In genomic region chr15:35444557-35445204, GRCh38 we compare ENCODE assay signal across 8 cellular contexts.
A peak's percentile ranks its signal among the peaks of the same experiment; 100 is the strongest.
DNase-seq lines count a peak whose midpoint lies in the region; ATAC-seq, FAIRE-seq and TF ChIP-seq lines count a peak whose summit lies in the region.

No MANE protein-coding gene starts in this region.

- H3K9me3 ChIP-seq in CD4-positive, alpha-beta T cell (ENCODE audit: control insufficient read depth, low read length), result no peaks in the 10 kb centered on the region
- H3K9me3 ChIP-seq in H1 (ENCODE audit: insufficient read depth in 2 of 2, low read depth in 1 of 2, low read length in 1 of 2) (no peaks in the 10 kb centered on the region), neural cell (ENCODE audit: low read length) (no peaks in the 10 kb centered on the region)

- POLR2A ChIA-PET in CD4-positive, alpha-beta T cell (lab: Charles Lee), result interaction anchor here (1.0 kb wide), 1 partner anchor 12 kb away, joined by 3 read pairs; no protein-coding TSS in a partner anchor
- POLR2A ChIA-PET in H1 (lab: Charles Lee; ENCODE audit: partially characterized antibody), result no interaction called here

- H3K4me2 ChIP-seq in H1 (ENCODE audit: insufficient read depth in 1 of 2, low read depth in 2 of 2, low read length in 2 of 2), result no peak overlapping the region
- H3K4me2 ChIP-seq in neural cell (ENCODE audit: low read length), result no peak overlapping the region

- no peaks in the 10 kb centered on the region for H4K20me1 ChIP-seq in H1 (replicated peaks in 1 of 2; ENCODE audit: control insufficient read depth in 1 of 2, insufficient read depth in 2 of 2, low read length in 2 of 2)
- no peaks in the 10 kb centered on the region for H4K20me1 ChIP-seq in neural cell (ENCODE audit: insufficient read depth)

- no peak overlapping the region for H4K91ac ChIP-seq in H1 (replicated peaks; ENCODE audit: insufficient read length, low read length)

- no peak overlapping the region for H2BK15ac ChIP-seq in H1 (ENCODE audit: low read length)

- no peak overlapping the region for H3K27ac Mint-ChIP-seq in CD4-positive, alpha-beta T cell

- no peak overlapping the region for H3K27ac ChIP-seq in CD4-positive, alpha-beta T cell (ENCODE audit: low read depth, low read length)
- no peak overlapping the region for H3K27ac ChIP-seq in H1 (ENCODE audit: low read depth, low read length)
- no peak overlapping the region for H3K27ac ChIP-seq in neural cell (ENCODE audit: low read length)

- 33% methylated on average over 1 of the region's 1 CpG; no CpG with 5 or more reads in 1 of the 2 experiments for WGBS in H1 (ENCODE audit: extremely low coverage in 1 of 2, insufficient coverage in 1 of 2, insufficient read length in 1 of 2, insufficient replicate concordance in 2 of 2, low coverage in 1 of 2, low lambda C conversion rate in 2 of 2, missing lambda C conversion rate in 1 of 2), 2 experiments

- TF ChIP-seq POLR2A in H1 (IDR thresholded peaks at IDR 0.05; ENCODE audit: control extremely low read depth in 1 of 2, low read depth in 2 of 2, low read length in 2 of 2), result no peak

- no peak overlapping the region for H3K4ac ChIP-seq in H1 (replicated peaks; ENCODE audit: insufficient read length, low read depth, low read length)

- H2BK5ac ChIP-seq in H1 (ENCODE audit: low read depth, low read length), result no peak overlapping the region

- no peaks in the 10 kb centered on the region for H3K9me3 Mint-ChIP-seq in CD4-positive, alpha-beta T cell

- no peaks in the 10 kb centered on the region for H3K27me3 Mint-ChIP-seq in CD4-positive, alpha-beta T cell

- H3K56ac ChIP-seq in H1 (replicated peaks; ENCODE audit: insufficient read length, low read depth, low read length), result no peak overlapping the region

- intact Hi-C loops in CD4-positive, alpha-beta T cell (cut with DNase I, micrococcal nuclease), result loop anchor here (2.0 kb wide), 1 partner anchor 366 kb away; no protein-coding TSS in a partner anchor

- CTCF ChIA-PET in CD4-positive, alpha-beta T cell (lab: Charles Lee), result interaction anchor here (0.6 to 1.1 kb wide), 5 partner anchors 11 to 664 kb away, joined by 3 to 4 read pairs (median 4); no protein-coding TSS in a partner anchor
- CTCF ChIA-PET in H1 (lab: Charles Lee; ENCODE audit: partially characterized antibody), result interaction anchor here (0.6 to 7.8 kb wide), 46 partner anchors 11 to 696 kb away, joined by 3 to 156 read pairs (median 4); partner anchors contain the start of gene AQR

- ATAC-seq in CD4-positive, alpha-beta T cell (ENCODE audit: poor library complexity), result no peak
- ATAC-seq in GM18861 (IDR thresholded peaks at IDR 0.05; ENCODE audit: unreplicated experiment), result no peak

- no peak overlapping the region for H4K8ac ChIP-seq in H1 (ENCODE audit: extremely low read depth, insufficient read depth, low read length)

- H2AFZ ChIP-seq in H1 (ENCODE audit: low read length) (no peak overlapping the region), neural cell (ENCODE audit: low read depth, low read length) (no peak overlapping the region)

- no peaks in the 10 kb centered on the region for H3K9me2 ChIP-seq in neural cell (ENCODE audit: insufficient read depth, low read length)

- H3K36me3 ChIP-seq in H1 (ENCODE audit: control insufficient read depth in 2 of 4, insufficient read depth in 4 of 4, low read length in 3 of 4), result peaks cover 0 to under 1% (median 0%) of the 10 kb centered on the region in 4 experiments; a peak in 1 of 8 replicates
- no peaks in the 10 kb centered on the region for H3K36me3 ChIP-seq in neural cell (ENCODE audit: insufficient read depth, low read length)

- H3K4me3 ChIP-seq in H1 (ENCODE audit: extremely low read depth in 1 of 4, insufficient read depth in 2 of 4, low read depth in 3 of 4, low read length in 4 of 4) (no peak overlapping the region), neural cell (ENCODE audit: low read length) (no peak overlapping the region)

- H2AK5ac ChIP-seq in H1 (ENCODE audit: low read depth, low read length), result no peak overlapping the region

- TF ChIP-seq RAD21 in H1 (IDR thresholded peaks at IDR 0.05 in 1 of 2, conservative IDR thresholded peaks at IDR 0.05 in 1 of 2; ENCODE audit: low read depth in 2 of 2, low read length in 2 of 2), result peak; percentile 90 to 92
- peak; percentile 72 for TF ChIP-seq RAD21 in neural cell (conservative IDR thresholded peaks at IDR 0.05)

- no peaks in the 10 kb centered on the region for H3K4me1 ChIP-seq in H1 (replicated peaks in 1 of 4; ENCODE audit: control insufficient read depth in 3 of 4, insufficient read depth in 4 of 4, low read length in 3 of 4)

- H2BK120ac ChIP-seq in H1 (replicated peaks; ENCODE audit: low read depth, low read length), result no peak overlapping the region

- no peak overlapping the region for H3K23ac ChIP-seq in H1 (ENCODE audit: insufficient read length)

- no peak overlapping the region for H3K4me3 Mint-ChIP-seq in CD4-positive, alpha-beta T cell

- H4K5ac ChIP-seq in H1 (ENCODE audit: insufficient read length, low read depth, low read length), result no peak overlapping the region

- H3F3A ChIP-seq in neural cell (ENCODE audit: insufficient read depth, low read length, poor library complexity, severe bottlenecking), result no peaks in the 10 kb centered on the region

- TF ChIP-seq EP300 in H1 (IDR thresholded peaks at IDR 0.05; ENCODE audit: borderline replicate concordance in 1 of 2, low read depth in 2 of 2, low read length in 2 of 2), result no peak
- no peak for TF ChIP-seq EP300 in neural cell (conservative IDR thresholded peaks at IDR 0.05; ENCODE audit: poor library complexity, severe bottlenecking)

- H3K18ac ChIP-seq in H1 (ENCODE audit: extremely low read depth, low read length), result no peak overlapping the region

- H3K79me2 ChIP-seq in H1 (ENCODE audit: control insufficient read depth in 1 of 2, insufficient read depth in 2 of 2, low read length in 2 of 2), result no peaks in the 10 kb centered on the region
- no peaks in the 10 kb centered on the region for H3K79me2 ChIP-seq in neural cell (replicated peaks; ENCODE audit: insufficient read depth, low read length)

- no peak overlapping the region for H2BK20ac ChIP-seq in H1 (ENCODE audit: low read length)

- H3K4me1 Mint-ChIP-seq in CD4-positive, alpha-beta T cell (ENCODE audit: low read depth), result no peaks in the 10 kb centered on the region

- H3K36me3 Mint-ChIP-seq in CD4-positive, alpha-beta T cell (ENCODE audit: low read depth), result peaks cover 55% of the 10 kb centered on the region

- H2BK12ac ChIP-seq in H1 (ENCODE audit: low read depth, low read length), result no peak overlapping the region

- FAIRE-seq in GM19239 (lab: Jason Lieb, UNC), result peak; percentile 88
- FAIRE-seq in H1 (lab: Jason Lieb, UNC), result peak; percentile 90

- no peak overlapping the region for H3K9ac ChIP-seq in H1 (replicated peaks in 1 of 4; ENCODE audit: extremely low read depth in 1 of 4, low read depth in 3 of 4, low read length in 3 of 4)
- no peak overlapping the region for H3K9ac ChIP-seq in neural cell (ENCODE audit: low read length)

- no peak overlapping the region for H3K14ac ChIP-seq in H1 (ENCODE audit: insufficient read length)

- H3K23me2 ChIP-seq in H1 (ENCODE audit: low read depth, low read length), result no peaks in the 10 kb centered on the region

- no peaks in the 10 kb centered on the region for H3K27me3 ChIP-seq in CD4-positive, alpha-beta T cell (ENCODE audit: control insufficient read depth, insufficient read depth, low read length)
- H3K27me3 ChIP-seq in H1 (replicated peaks in 1 of 4; ENCODE audit: control insufficient read depth in 3 of 4, extremely low read depth in 1 of 4, insufficient read depth in 3 of 4, low read length in 3 of 4), result no peaks in the 10 kb centered on the region
- H3K27me3 ChIP-seq in neural cell (ENCODE audit: insufficient read depth, low read depth, low read length), result no peaks in the 10 kb centered on the region

- peak; percentile 63 for TF ChIP-seq CTCF in CD4-positive, alpha-beta T cell (IDR thresholded peaks at IDR 0.05)
- TF ChIP-seq CTCF in H1 (IDR thresholded peaks at IDR 0.05; ENCODE audit: control extremely low read depth in 1 of 3, insufficient read depth in 1 of 3, low read depth in 1 of 3, low read length in 3 of 3), result peak in 2 of 3 experiments; percentile 70 to 74; a peak in 3 of 4 replicates
- peak; percentile 71 for TF ChIP-seq CTCF in neural cell (IDR thresholded peaks at IDR 0.05; ENCODE audit: poor library complexity, severe bottlenecking)

- no peak for DNase-seq in CD4-positive, alpha-beta T cell
- DNase-seq in GM19239 (ENCODE audit: insufficient read length, low spot score) (peak; percentile 20), NCI-H82 treated with DMSO at 0.1 percent for 48 hours (lab: John Stamatoyannopoulos, UW; ENCODE audit: unreplicated experiment) (peak; percentile 4), H1 (ENCODE audit: low read depth in 1 of 2, low spot score in 2 of 2) (no peak), T1000 (lab: John Stamatoyannopoulos, UW) (no peak), nucleus accumbens (lab: John Stamatoyannopoulos, UW) (no peak)

- no peaks in the 10 kb centered on the region for H3K79me1 ChIP-seq in H1 (ENCODE audit: low read depth, low read length)

TF ChIP-seq in H1, 55 proteins besides CTCF, POLR2A, EP300 and RAD21:
- TF ChIP-seq CEBPB (IDR thresholded peaks at IDR 0.05; ENCODE audit: low read depth, low read length) (no peak), YY1 (IDR thresholded peaks at IDR 0.05; ENCODE audit: low read depth, low read length) (0 out of 2 replicates have a peak, but pooled peaks have one; percentile 27)
TF ChIP-seq in H1: peak in this region for 1.

TF ChIP-seq in neural cell, 6 proteins besides CTCF, POLR2A, EP300 and RAD21 (continues in another document):
- TF ChIP-seq POLR2AphosphoS5 (IDR thresholded peaks at IDR 0.05), result no peak
- TF ChIP-seq TAF1 (IDR thresholded peaks at IDR 0.05; ENCODE audit: low read depth), result no peak

Comparison
In these comparisons a context has a peak if more than half of its experiments do, and no peak if none do; other contexts are left out.
1. DNase-seq: peak in GM19239 (single experiment) and NCI-H82 treated with DMSO at 0.1 percent for 48 hours (single experiment); none in CD4-positive, alpha-beta T cell (0 of 10), H1 (0 of 2), T1000 (single experiment) and nucleus accumbens (0 of 56).
2. Peak in every context shown above with its lines, with median percentiles within 50 percentile points of each other: CTCF ChIP-seq.